19 cellular contexts compared by ENCODE assay signal in genomic region chr2:169469952-169470572, GRCh38. TPM values are rescaled to one million over a fixed set of nuclear protein-coding genes. Genes with fewer than 3 reads are reported as not detected.
A peak's percentile ranks its signal among the peaks of the same experiment; 100 is the strongest.
DNase-seq lines count a peak whose midpoint lies in the region; ATAC-seq, FAIRE-seq and TF ChIP-seq lines count a peak whose summit lies in the region.
"Had no signal": no experiment of that assay in that cellular context is flagged by ENCODE, and none has a peak within 500 bp of the region (broad histone marks: within the 10 kb centered on the region; RNA-seq: fewer than 3 reads in every experiment).

No MANE protein-coding gene starts in this region.

- H3K27me3 Mint-ChIP-seq in activated CD8-positive, alpha-beta T cell treated with anti-CD3 and anti-CD28 coated beads, Interleukin-2, amount 10 ng/mL, durations not matched to agents 7 days and 5 days (ENCODE audit: low read depth): peaks cover 3% of the 10 kb centered on the region
- no peaks in the 10 kb centered on the region for H3K27me3 Mint-ChIP-seq in activated CD8-positive, alpha-beta T cell treated with anti-CD3 and anti-CD28 coated beads for 36 hours
- H3K27me3 Mint-ChIP-seq in activated B cell treated with CpG ODN at 0.5 μM for 24 hours: no peaks in the 10 kb centered on the region
- H3K27me3 Mint-ChIP-seq in natural killer cell treated with Interleukin-12 subunit alpha and Interleukin-12 subunit beta and Interleukin-15 and Interleukin-18, amount 100 ng/mL, for 72 hours: no peaks in the 10 kb centered on the region
- H3K27me3 Mint-ChIP-seq: B cell; CD4-positive, alpha-beta memory T cell had no signal

- 0 out of 2 replicates have a peak, but pooled peaks cover 4% of the 10 kb centered on the region for H3K4me1 ChIP-seq in HepG2 (ENCODE audit: insufficient read depth, low read length)
- no peaks in the 10 kb centered on the region for H3K4me1 ChIP-seq in right lobe of liver

- no peak overlapping the region for H2AFZ ChIP-seq in HepG2 (ENCODE audit: low read length)

- in situ Hi-C loops in HepG2 (cut with HindIII; ENCODE audit: extremely low pct_ligation_motif_present, low pct_unique_long_range_greater_than_20kb): loop anchor here (25.0 kb wide), 1 partner anchor 892 kb away; no protein-coding TSS in a partner anchor

- TF ChIP-seq RAD21 in HepG2 (CRISPR knock-in tag; IDR thresholded peaks at IDR 0.05): no peak

- TF ChIP-seq POLR2A in HepG2 (IDR thresholded peaks at IDR 0.05; ENCODE audit: insufficient read depth in 1 of 2, low read depth in 2 of 2, low read length in 2 of 2): no peak
- no peak for TF ChIP-seq POLR2A in right lobe of liver (IDR thresholded peaks at IDR 0.05)

- no peaks in the 10 kb centered on the region for H4K20me1 ChIP-seq in HepG2 (ENCODE audit: insufficient read depth, low read length)

- BruUV-seq in HepG2 (replicated peaks; lab: Mats Ljungman, UMichigan): no TSS peak

- peak overlapping the region; percentile 34; the same call in 1 of the 2 replicates for H3K4me2 ChIP-seq in HepG2 (ENCODE audit: low read depth, low read length)

- H3K9me3 ChIP-seq in HepG2 (ENCODE audit: low read length): no peaks in the 10 kb centered on the region
- H3K9me3 ChIP-seq in right lobe of liver: no peaks in the 10 kb centered on the region

- H3K4me1 Mint-ChIP-seq in activated CD8-positive, alpha-beta T cell treated with anti-CD3 and anti-CD28 coated beads, Interleukin-2, amount 10 ng/mL, durations not matched to agents 7 days and 5 days (ENCODE audit: low read depth): no peaks in the 10 kb centered on the region
- no peaks in the 10 kb centered on the region for H3K4me1 Mint-ChIP-seq in activated CD8-positive, alpha-beta T cell treated with anti-CD3 and anti-CD28 coated beads for 36 hours (ENCODE audit: low read depth)
- no peaks in the 10 kb centered on the region for H3K4me1 Mint-ChIP-seq in activated B cell treated with CpG ODN at 0.5 μM for 24 hours
- no peaks in the 10 kb centered on the region for H3K4me1 Mint-ChIP-seq in natural killer cell treated with Interleukin-12 subunit alpha and Interleukin-12 subunit beta and Interleukin-15 and Interleukin-18, amount 100 ng/mL, for 72 hours (ENCODE audit: low read depth in 2 of 2)
- H3K4me1 Mint-ChIP-seq: B cell, H9 had no signal

- no peak for TF ChIP-seq EP300 in HepG2 (IDR thresholded peaks at IDR 0.05; ENCODE audit: low read depth in 2 of 2, low read length in 2 of 2)
- no peak for TF ChIP-seq EP300 in HepG2 (CRISPR knock-in tag; IDR thresholded peaks at IDR 0.05; ENCODE audit: borderline replicate concordance)

- H3K27ac ChIP-seq in HepG2 (ENCODE audit: extremely low read length, insufficient read depth, low read length) (no peak overlapping the region), right lobe of liver (no peak overlapping the region)

- no peaks in the 10 kb centered on the region for H3K79me2 ChIP-seq in HepG2 (ENCODE audit: insufficient read depth, low read length)

- no peak overlapping the region for H3K27ac Mint-ChIP-seq in activated CD8-positive, alpha-beta T cell treated with anti-CD3 and anti-CD28 coated beads, Interleukin-2, amount 10 ng/mL, durations not matched to agents 7 days and 5 days
- no peak overlapping the region for H3K27ac Mint-ChIP-seq in activated CD8-positive, alpha-beta T cell treated with anti-CD3 and anti-CD28 coated beads for 36 hours
- H3K27ac Mint-ChIP-seq in activated B cell treated with CpG ODN at 0.5 μM for 24 hours: no peak overlapping the region
- H3K27ac Mint-ChIP-seq in natural killer cell treated with Interleukin-12 subunit alpha and Interleukin-12 subunit beta and Interleukin-15 and Interleukin-18, amount 100 ng/mL, for 72 hours: no peak overlapping the region
- H3K27ac Mint-ChIP-seq: B cell; CD4-positive, alpha-beta memory T cell; H9 had no signal

- peak; percentile 4 for FAIRE-seq in HepG2 (lab: Jason Lieb, UNC)
- FAIRE-seq: D721Med, GM19239 had no signal

- no peak overlapping the region for H3K4me3 Mint-ChIP-seq in activated CD8-positive, alpha-beta T cell treated with anti-CD3 and anti-CD28 coated beads, Interleukin-2, amount 10 ng/mL, durations not matched to agents 7 days and 5 days
- no peak overlapping the region for H3K4me3 Mint-ChIP-seq in activated CD8-positive, alpha-beta T cell treated with anti-CD3 and anti-CD28 coated beads for 36 hours
- no peak overlapping the region for H3K4me3 Mint-ChIP-seq in activated B cell treated with CpG ODN at 0.5 μM for 24 hours
- no peak overlapping the region for H3K4me3 Mint-ChIP-seq in natural killer cell treated with Interleukin-12 subunit alpha and Interleukin-12 subunit beta and Interleukin-15 and Interleukin-18, amount 100 ng/mL, for 72 hours
- H3K4me3 Mint-ChIP-seq: B cell; CD4-positive, alpha-beta memory T cell; H9 had no signal

- no peaks in the 10 kb centered on the region for H3K36me3 Mint-ChIP-seq in activated CD8-positive, alpha-beta T cell treated with anti-CD3 and anti-CD28 coated beads, Interleukin-2, amount 10 ng/mL, durations not matched to agents 7 days and 5 days (ENCODE audit: low read depth)
- no peaks in the 10 kb centered on the region for H3K36me3 Mint-ChIP-seq in activated CD8-positive, alpha-beta T cell treated with anti-CD3 and anti-CD28 coated beads for 36 hours (ENCODE audit: low read depth)
- no peaks in the 10 kb centered on the region for H3K36me3 Mint-ChIP-seq in activated B cell treated with CpG ODN at 0.5 μM for 24 hours (ENCODE audit: low read depth)
- no peaks in the 10 kb centered on the region for H3K36me3 Mint-ChIP-seq in natural killer cell treated with Interleukin-12 subunit alpha and Interleukin-12 subunit beta and Interleukin-15 and Interleukin-18, amount 100 ng/mL, for 72 hours
- H3K36me3 Mint-ChIP-seq: CD4-positive, alpha-beta memory T cell had no signal

- ATAC-seq in activated CD8-positive, alpha-beta T cell treated with anti-CD3 and anti-CD28 coated beads, Interleukin-2, amount 10 ng/mL, durations not matched to agents 7 days and 5 days: peak; percentile 35
- ATAC-seq in activated CD8-positive, alpha-beta T cell treated with anti-CD3 and anti-CD28 coated beads for 36 hours: no peak
- no peak for ATAC-seq in HepG2
- ATAC-seq in right lobe of liver: no peak
- peak; percentile 5 for ATAC-seq in activated B cell treated with CpG ODN at 0.5 μM for 24 hours (ENCODE audit: low read depth)
- peak; percentile 46 to 66 for ATAC-seq in natural killer cell treated with Interleukin-12 subunit alpha and Interleukin-12 subunit beta and Interleukin-15 and Interleukin-18, amount 100 ng/mL, for 72 hours
- no peak for ATAC-seq in HG03175 (IDR thresholded peaks at IDR 0.05; ENCODE audit: unreplicated experiment)

- H3K27me3 ChIP-seq in HepG2 (ENCODE audit: control insufficient read depth in 1 of 2, insufficient read depth in 2 of 2, low read length in 2 of 2) (no peaks in the 10 kb centered on the region), right lobe of liver (no peaks in the 10 kb centered on the region)

- H3K9ac ChIP-seq in HepG2 (ENCODE audit: insufficient read depth, low read depth, low read length): no peak overlapping the region

- no peaks in the 10 kb centered on the region for H3K9me3 Mint-ChIP-seq in activated CD8-positive, alpha-beta T cell treated with anti-CD3 and anti-CD28 coated beads, Interleukin-2, amount 10 ng/mL, durations not matched to agents 7 days and 5 days (ENCODE audit: insufficient read depth)
- H3K9me3 Mint-ChIP-seq in activated CD8-positive, alpha-beta T cell treated with anti-CD3 and anti-CD28 coated beads for 36 hours: no peaks in the 10 kb centered on the region
- H3K9me3 Mint-ChIP-seq in activated B cell treated with CpG ODN at 0.5 μM for 24 hours: no peaks in the 10 kb centered on the region
- H3K9me3 Mint-ChIP-seq in natural killer cell treated with Interleukin-12 subunit alpha and Interleukin-12 subunit beta and Interleukin-15 and Interleukin-18, amount 100 ng/mL, for 72 hours: no peaks in the 10 kb centered on the region
- H3K9me3 Mint-ChIP-seq: CD4-positive, alpha-beta memory T cell; H9 had no signal

- H3K4me3 ChIP-seq in HepG2 (replicated peaks in 1 of 3; ENCODE audit: insufficient read depth in 1 of 3, low read depth in 2 of 3, low read length in 3 of 3) (no peak overlapping the region), right lobe of liver (no peak overlapping the region)

- intact Hi-C loops in activated CD8-positive, alpha-beta T cell treated with anti-CD3 and anti-CD28 coated beads for 36 hours (cut with micrococcal nuclease): loop anchor here (2.0 to 10.0 kb wide), 2 partner anchors 91 to 495 kb away; no protein-coding TSS in a partner anchor
- intact Hi-C loops in HepG2 (cut with micrococcal nuclease; ENCODE audit: unreplicated experiment) (no loop called here), right lobe of liver (cut with DNase I) (no loop called here), activated B cell treated with CpG ODN at 0.5 μM for 24 hours (cut with micrococcal nuclease) (no loop called here)

- no peak for DNase-seq in activated CD8-positive, alpha-beta T cell treated with anti-CD3 and anti-CD28 coated beads, Interleukin-2, amount 10 ng/mL, durations not matched to agents 7 days and 5 days
- no peak for DNase-seq in activated CD8-positive, alpha-beta T cell treated with anti-CD3 and anti-CD28 coated beads for 36 hours
- no peak for DNase-seq in HepG2 (ENCODE audit: low spot score)
- no peak for DNase-seq in right lobe of liver
- DNase-seq in activated B cell treated with CpG ODN at 0.5 μM for 24 hours: no peak
- no peak for DNase-seq in natural killer cell treated with Interleukin-12 subunit alpha and Interleukin-12 subunit beta and Interleukin-15 and Interleukin-18, amount 100 ng/mL, for 72 hours (ENCODE audit: low spot score)
- DNase-seq in NCI-H2171 (lab: John Stamatoyannopoulos, UW): no peak
- DNase-seq: C1 segment of cervical spinal cord; CD4-positive, alpha-beta memory T cell; COR-L47; DND-41; GF-D8; GOT3; H9 had no signal

- CTCF ChIA-PET in activated CD8-positive, alpha-beta T cell treated with anti-CD3 and anti-CD28 coated beads, Interleukin-2, amount 10 ng/mL, durations not matched to agents 7 days and 5 days (lab: Charles Lee): interaction anchor here (0.6 to 1.5 kb wide), 4 partner anchors 9 to 355 kb away, joined by 3 to 11 read pairs (median 3); partner anchors contain the start of genes BBS5 and METTL5
- CTCF ChIA-PET in activated CD8-positive, alpha-beta T cell treated with anti-CD3 and anti-CD28 coated beads for 36 hours (lab: Charles Lee): interaction anchor here (1.0 to 1.1 kb wide), 2 partner anchors 9 to 58 kb away, joined by 3 to 7 read pairs; partner anchors contain the start of gene BBS5
- CTCF ChIA-PET in HepG2 (lab: Yijun Ruan, JAX; ENCODE audit: low intra/inter-chr PET ratio, low total read pairs) (no interaction called here), activated B cell treated with CpG ODN at 0.5 μM for 24 hours (lab: Charles Lee) (interaction anchor here (0.5 kb wide), 1 partner anchor 325 kb away, joined by 3 read pairs; no protein-coding TSS in a partner anchor)

- POLR2A ChIA-PET in activated CD8-positive, alpha-beta T cell treated with anti-CD3 and anti-CD28 coated beads, Interleukin-2, amount 10 ng/mL, durations not matched to agents 7 days and 5 days (lab: Charles Lee): interaction anchor here (1.1 kb wide), 1 partner anchor 104 kb away, joined by 3 read pairs; the partner anchor contains the start of gene FASTKD1
- POLR2A ChIA-PET in activated CD8-positive, alpha-beta T cell treated with anti-CD3 and anti-CD28 coated beads for 36 hours (lab: Charles Lee): no interaction called here
- POLR2A ChIA-PET in HepG2 (lab: Yijun Ruan, JAX) (no interaction called here), activated B cell treated with CpG ODN at 0.5 μM for 24 hours (lab: Charles Lee) (no interaction called here)

- TF ChIP-seq CTCF in activated CD8-positive, alpha-beta T cell treated with anti-CD3 and anti-CD28 coated beads for 36 hours (IDR thresholded peaks at IDR 0.05): no peak
- TF ChIP-seq CTCF in HepG2 (CRISPR knock-in tag; IDR thresholded peaks at IDR 0.05): no peak
- TF ChIP-seq CTCF in right lobe of liver (IDR thresholded peaks at IDR 0.05): no peak
- no peak for TF ChIP-seq CTCF in activated B cell treated with CpG ODN at 0.5 μM for 24 hours (IDR thresholded peaks at IDR 0.05)

- 37% methylated on average over 3 of the region's 3 CpGs for WGBS in HepG2 (ENCODE audit: low lambda C conversion rate)
- 79% methylated on average over 3 of the region's 3 CpGs for WGBS in right lobe of liver (ENCODE audit: insufficient coverage, low coverage, low lambda C conversion rate, missing lambda C conversion rate)

- H3K36me3 ChIP-seq in HepG2 (replicated peaks in 1 of 2; ENCODE audit: control insufficient read depth in 1 of 2, insufficient read depth in 2 of 2, low read length in 2 of 2) (no peaks in the 10 kb centered on the region), right lobe of liver (no peaks in the 10 kb centered on the region)

RNA-seq across cellular contexts. Expression of gene BBS5, which starts 9.2 kb away (rescaled TPM):
- total RNA-seq in activated CD8-positive, alpha-beta T cell treated with anti-CD3 and anti-CD28 coated beads, Interleukin-2, amount 10 ng/mL, durations not matched to agents 7 days and 5 days: 1 to 10 TPM; 1.9 to 2.2 TPM
- 1 to 10 TPM; 2.6 to 3.2 TPM for total RNA-seq in activated CD8-positive, alpha-beta T cell treated with anti-CD3 and anti-CD28 coated beads for 36 hours
- total RNA-seq in HepG2 (2016; rRNA removed; fragmentation: Illumina TruSeq; extraction: Trizol) (3.3 and 4.5 TPM in 2 replicates), right lobe of liver (1 to 10 TPM; 1.7 to 3.5 (median 2.3) TPM), activated B cell treated with CpG ODN at 0.5 μM for 24 hours (2.3 and 2.8 TPM in 2 replicates)
- total RNA-seq in HepG2 (2016; cell fraction: cytosol; rRNA removed; fragmentation: Illumina TruSeq; extraction: Trizol; ENCODE audit: low read depth): 0.71 and 0.88 TPM in 2 replicates
- total RNA-seq in HepG2 (2016; cell fraction: insoluble cytoplasmic fraction; rRNA removed; fragmentation: Illumina TruSeq; extraction: Trizol): 3.7 and 4.8 TPM in 2 replicates
- total RNA-seq in HepG2 (2016; cell fraction: membrane; rRNA removed; fragmentation: Illumina TruSeq; extraction: Trizol): 1.5 and 2.2 TPM in 2 replicates
- total RNA-seq in HepG2 (2016; cell fraction: nucleus; rRNA removed; fragmentation: Illumina TruSeq; extraction: Trizol): 4.6 and 8.1 TPM in 2 replicates
- polyA plus RNA-seq in HepG2 (2011; rRNA removed): 1.7 and 1.8 TPM in 2 replicates
- 1.4 and 2.0 TPM in 2 replicates for polyA plus RNA-seq in HepG2 (2011; cell fraction: cytosol; rRNA removed)
- 3.7 and 5.4 TPM in 2 replicates for polyA plus RNA-seq in HepG2 (2011; cell fraction: nucleus; rRNA removed)
- polyA plus RNA-seq in HepG2 (2012): 2.6 and 2.8 TPM in 2 replicates
- polyA plus RNA-seq in HepG2 (2016; cell fraction: cytosol; fragmentation: Illumina TruSeq; extraction: Trizol; ENCODE audit: low read depth): 0.44 and 0.62 TPM in 2 replicates
- 3.4 and 4.2 TPM in 2 replicates for polyA plus RNA-seq in HepG2 (2016; cell fraction: insoluble cytoplasmic fraction; fragmentation: Illumina TruSeq; extraction: Trizol; ENCODE audit: low read depth)
- 1.0 and 1.2 TPM in 2 replicates for polyA plus RNA-seq in HepG2 (2016; cell fraction: membrane; fragmentation: Illumina TruSeq; extraction: Trizol; ENCODE audit: low read depth)
- 12.1 and 12.6 TPM in 2 replicates for polyA plus RNA-seq in HepG2 (2016; cell fraction: nucleus; fragmentation: Illumina TruSeq; extraction: Trizol; ENCODE audit: insufficient read depth, low read depth)
- polyA minus RNA-seq in HepG2 (2011; rRNA and poly(A)+ RNA removed; ENCODE audit: low replicate concordance): 1.4 TPM in 1 of 2 replicates, not detected in the other
- 1.4 and 2.7 TPM in 2 replicates for polyA minus RNA-seq in HepG2 (2011; cell fraction: cytosol; rRNA and poly(A)+ RNA removed)
- polyA minus RNA-seq in HepG2 (2011; cell fraction: nucleus; rRNA and poly(A)+ RNA removed): 6.2 and 8.1 TPM in 2 replicates
- total RNA-seq in natural killer cell treated with Interleukin-12 subunit alpha and Interleukin-12 subunit beta and Interleukin-15 and Interleukin-18, amount 100 ng/mL, for 72 hours: 1 to 10 TPM; 3.7 to 5.7 TPM

RNA-seq across cellular contexts. Expression of gene KLHL41, which starts 39.4 kb away (rescaled TPM):
- not detected for total RNA-seq in activated CD8-positive, alpha-beta T cell treated with anti-CD3 and anti-CD28 coated beads, Interleukin-2, amount 10 ng/mL, durations not matched to agents 7 days and 5 days
- under 1 TPM in 1 of 2 experiments, not detected in 1; 0.34 TPM for total RNA-seq in activated CD8-positive, alpha-beta T cell treated with anti-CD3 and anti-CD28 coated beads for 36 hours
- total RNA-seq in HepG2 (2016; rRNA removed; fragmentation: Illumina TruSeq; extraction: Trizol) (0.27 and 0.31 TPM in 2 replicates), right lobe of liver (1 to 10 TPM in 1 of 6 experiments, under 1 TPM in 5; 0.22 to 3.7 (median 0.30) TPM), activated B cell treated with CpG ODN at 0.5 μM for 24 hours (0.24 and 0.27 TPM in 2 replicates)
- total RNA-seq in HepG2 (2016; cell fraction: cytosol; rRNA removed; fragmentation: Illumina TruSeq; extraction: Trizol; ENCODE audit: low read depth): 0.91 and 0.97 TPM in 2 replicates
- total RNA-seq in HepG2 (2016; cell fraction: insoluble cytoplasmic fraction; rRNA removed; fragmentation: Illumina TruSeq; extraction: Trizol): 0.12 and 0.35 TPM in 2 replicates
- 0.46 and 0.55 TPM in 2 replicates for total RNA-seq in HepG2 (2016; cell fraction: membrane; rRNA removed; fragmentation: Illumina TruSeq; extraction: Trizol)
- 0.22 and 0.69 TPM in 2 replicates for total RNA-seq in HepG2 (2016; cell fraction: nucleus; rRNA removed; fragmentation: Illumina TruSeq; extraction: Trizol)
- 0.07 TPM in 1 of 2 replicates, not detected in the other for polyA plus RNA-seq in HepG2 (2011; rRNA removed)
- polyA plus RNA-seq in HepG2 (2011; cell fraction: cytosol; rRNA removed): 0.01 and 0.03 TPM in 2 replicates
- 0.13 and 0.21 TPM in 2 replicates for polyA plus RNA-seq in HepG2 (2011; cell fraction: nucleus; rRNA removed)
- polyA plus RNA-seq in HepG2 (2012): 0.09 and 0.16 TPM in 2 replicates
- polyA plus RNA-seq in HepG2 (2016; cell fraction: cytosol; fragmentation: Illumina TruSeq; extraction: Trizol; ENCODE audit: low read depth): 0.11 TPM in 1 of 2 replicates, not detected in the other
- polyA plus RNA-seq in HepG2 (2016; cell fraction: insoluble cytoplasmic fraction; fragmentation: Illumina TruSeq; extraction: Trizol; ENCODE audit: low read depth): 0.21 and 1.2 TPM in 2 replicates
- polyA plus RNA-seq in HepG2 (2016; cell fraction: membrane; fragmentation: Illumina TruSeq; extraction: Trizol; ENCODE audit: low read depth): 0.07 and 0.10 TPM in 2 replicates
- 1.3 and 1.4 TPM in 2 replicates for polyA plus RNA-seq in HepG2 (2016; cell fraction: nucleus; fragmentation: Illumina TruSeq; extraction: Trizol; ENCODE audit: insufficient read depth, low read depth)
- polyA minus RNA-seq in HepG2 (2011; rRNA and poly(A)+ RNA removed; ENCODE audit: low replicate concordance): not detected in 2 replicates
- not detected in 2 replicates for polyA minus RNA-seq in HepG2 (2011; cell fraction: cytosol; rRNA and poly(A)+ RNA removed)
- polyA minus RNA-seq in HepG2 (2011; cell fraction: nucleus; rRNA and poly(A)+ RNA removed): 0.26 TPM in 1 of 2 replicates, not detected in the other
- not detected for total RNA-seq in natural killer cell treated with Interleukin-12 subunit alpha and Interleukin-12 subunit beta and Interleukin-15 and Interleukin-18, amount 100 ng/mL, for 72 hours
- total RNA-seq: H9, HT1080 had no signal

Comparison
In these comparisons a context has a peak if more than half of its experiments do, and no peak if none do; other contexts are left out.
1. ATAC-seq: peak in activated CD8-positive, alpha-beta T cell treated with anti-CD3 and anti-CD28 coated beads, Interleukin-2, amount 10 ng/mL, durations not matched to agents 7 days and 5 days (single experiment), activated B cell treated with CpG ODN at 0.5 μM for 24 hours (single experiment) and natural killer cell treated with Interleukin-12 subunit alpha and Interleukin-12 subunit beta and Interleukin-15 and Interleukin-18, amount 100 ng/mL, for 72 hours (2 of 2); none in activated CD8-positive, alpha-beta T cell treated with anti-CD3 and anti-CD28 coated beads for 36 hours (single experiment), HepG2 (single experiment), right lobe of liver (0 of 4) and HG03175 (single experiment).